In the genomic region with DNA sequence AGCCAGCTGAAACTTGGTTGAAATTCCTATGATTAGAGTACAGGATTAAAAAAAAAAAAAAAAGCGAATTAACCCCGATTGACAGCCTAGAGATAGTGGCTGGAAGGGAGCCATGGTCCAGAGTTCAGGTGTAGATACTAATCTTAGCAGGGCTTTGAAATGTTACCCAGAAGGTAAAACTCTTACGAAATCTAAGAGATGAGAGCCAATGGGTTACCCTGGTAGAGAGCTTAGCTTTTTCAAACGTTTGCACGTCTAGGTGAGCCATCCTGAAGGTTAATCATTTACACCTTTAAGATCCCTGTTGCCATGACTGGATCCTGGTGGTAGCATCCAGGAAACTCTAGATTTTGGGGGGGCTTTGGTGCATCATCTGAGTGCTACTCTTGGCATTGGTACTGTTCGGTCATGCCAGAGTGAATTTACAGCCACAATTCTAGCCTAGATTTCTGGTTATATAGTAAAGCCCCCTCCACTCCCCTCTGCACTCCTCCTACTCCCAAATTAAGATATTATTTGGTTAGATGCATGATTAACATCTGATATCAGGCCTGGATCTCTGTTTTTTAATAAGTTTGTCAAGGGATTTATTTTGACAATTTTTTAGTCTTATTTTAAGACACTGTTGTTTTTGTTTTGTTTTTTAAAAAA, we compare ENCODE assay signal across 8 cellular contexts. TPM values are rescaled to one million over a fixed set of nuclear protein-coding genes. Genes with fewer than 3 reads are reported as not detected.
DNase-seq lines count a peak whose midpoint lies in the region; ATAC-seq, FAIRE-seq and TF ChIP-seq lines count a peak whose summit lies in the region.

No MANE protein-coding gene starts in this region.

- POLR2A ChIA-PET in PC-3 (lab: Charles Lee; ENCODE audit: unreplicated experiment), result interaction anchor here (0.6 kb wide), 1 partner anchor 49 kb away, joined by 17 read pairs; no protein-coding TSS in a partner anchor

- H3K36me3 Mint-ChIP-seq in Calu3 (ENCODE audit: insufficient read depth, unreplicated experiment), result peaks cover 36% of the 10 kb centered on the region

- TSS peak; percentile 22 for BruUV-seq in Calu3 (replicated peaks; lab: Mats Ljungman, UMichigan)
- BruUV-seq in PC-3 (replicated peaks; lab: Mats Ljungman, UMichigan), result TSS peak; percentile 24

- peaks cover 5% of the 10 kb centered on the region for H3F3A ChIP-seq in PC-3 (ENCODE audit: low read length, unreplicated experiment)

- no peak overlapping the region for H3K9ac ChIP-seq in PC-3 (ENCODE audit: low read length)

- H3K9me3 Mint-ChIP-seq in Calu3 (ENCODE audit: low read depth, unreplicated experiment), result no peaks in the 10 kb centered on the region

- ATAC-seq in PC-3 (no peak), pancreas (peak; percentile 54 to 66 (median 58)), HG03108 (IDR thresholded peaks at IDR 0.05; ENCODE audit: unreplicated experiment) (no peak)

- intact Hi-C loops in Calu3 (cut with micrococcal nuclease; ENCODE audit: unreplicated experiment), result no loop called here
- intact Hi-C loops in PC-3 (cut with micrococcal nuclease), result no loop called here
- intact Hi-C loops in pancreas (cut with DNase I), result no loop called here

- no peaks in the 10 kb centered on the region for H3K9me2 ChIP-seq in PC-3 (replicated peaks; ENCODE audit: low read length)

- H3K4me1 Mint-ChIP-seq in Calu3 (ENCODE audit: low read depth, unreplicated experiment), result peaks cover 43% of the 10 kb centered on the region

- H3K27ac ChIP-seq in PC-3 (ENCODE audit: low read length) (no peak overlapping the region), esophagus (ENCODE audit: low read depth in 2 of 2, low read length in 1 of 2) (peak overlapping the region in 1 of 2 donors; percentile 21), pancreas (peak overlapping the region; percentile 77 to 90 (median 87))

- peak overlapping the region; percentile 29; the same call in 1 of the 2 replicates for H2AFZ ChIP-seq in PC-3 (ENCODE audit: low read length)

- TF ChIP-seq CTCF in Calu3 (IDR thresholded peaks at IDR 0.05; ENCODE audit: unreplicated experiment), result no peak
- TF ChIP-seq CTCF in PC-3 (conservative IDR thresholded peaks at IDR 0.05; ENCODE audit: low read depth, low read length), result no peak
- no peak for TF ChIP-seq CTCF in pancreas (IDR thresholded peaks at IDR 0.05)

- no peaks in the 10 kb centered on the region for H3K27me3 ChIP-seq in PC-3 (ENCODE audit: low read length)
- H3K27me3 ChIP-seq in esophagus (ENCODE audit: control insufficient read depth in 1 of 2, insufficient read depth in 2 of 2, low read length in 2 of 2), result no peaks in the 10 kb centered on the region
- no peaks in the 10 kb centered on the region for H3K27me3 ChIP-seq in pancreas

- H3K36me3 ChIP-seq in PC-3 (ENCODE audit: low read depth, low read length) (no peaks in the 10 kb centered on the region), esophagus (ENCODE audit: control insufficient read depth in 2 of 2, insufficient read depth in 2 of 2, low read length in 1 of 2) (no peaks in the 10 kb centered on the region), pancreas (no peaks in the 10 kb centered on the region)

- no peaks in the 10 kb centered on the region for H4K20me1 ChIP-seq in PC-3 (ENCODE audit: low read length)

- H3K27ac Mint-ChIP-seq in Calu3 (ENCODE audit: unreplicated experiment), result peak overlapping the region; percentile 54

- H3K4me3 ChIP-seq in PC-3 (ENCODE audit: low read length) (peak overlapping the region; percentile 78), esophagus (ENCODE audit: low read depth in 1 of 2, low read length in 2 of 2) (peak overlapping the region; percentile 80 to 91), pancreas (peak overlapping the region; percentile 66 to 76 (median 74))

- 19 to 30% methylated on average over 6 of the region's 6 CpGs for WGBS in esophagus, 2 donors
- 10 to 11% methylated on average over 6 of the region's 6 CpGs for WGBS in pancreas, 2 donors

- peak overlapping the region; percentile 95 for H3K4me3 Mint-ChIP-seq in Calu3 (ENCODE audit: low read depth, unreplicated experiment)

- H3K4me1 ChIP-seq in PC-3 (ENCODE audit: insufficient read depth, low read length) (peaks cover 26% of the 10 kb centered on the region), esophagus (ENCODE audit: control insufficient read depth in 2 of 2, insufficient read depth in 2 of 2, low read length in 1 of 2) (peaks cover 0 to 4% of the 10 kb centered on the region in 2 donors), pancreas (peaks cover 29 to 42% (median 36%) of the 10 kb centered on the region in 3 donors)

- H3K79me2 ChIP-seq in PC-3 (ENCODE audit: low read length), result peaks cover 41% of the 10 kb centered on the region

- H3K27me3 Mint-ChIP-seq in Calu3 (ENCODE audit: unreplicated experiment), result no peaks in the 10 kb centered on the region

- CTCF ChIA-PET in Calu3 (lab: Charles Lee), result interaction anchor here (0.7 to 1.6 kb wide), 2 partner anchors 53 to 312 kb away, joined by 3 read pairs; a partner anchor contains a TSS
- CTCF ChIA-PET in PC-3 (lab: Charles Lee), result no interaction called here

- FAIRE-seq in pancreas (lab: Jason Lieb, UNC), result no peak

- no peaks in the 10 kb centered on the region for H3K9me3 ChIP-seq in PC-3 (ENCODE audit: low read length)
- H3K9me3 ChIP-seq in esophagus (ENCODE audit: control insufficient read depth in 2 of 2, insufficient read depth in 1 of 2, low read depth in 1 of 2, low read length in 1 of 2), result no peaks in the 10 kb centered on the region
- H3K9me3 ChIP-seq in pancreas, result no peaks in the 10 kb centered on the region

- peak; percentile 26 for DNase-seq in Calu3
- peak; percentile 10 for DNase-seq in PC-3
- DNase-seq in pancreas, result peak in 4 of 6 donors; percentile 80 to 87 (median 82)
- DNase-seq in AG20443 (ENCODE audit: low spot score), result no peak
- no peak for DNase-seq in HCEC 1CT
- DNase-seq in DMS 273 treated with DMSO at 0.1 percent for 48 hours (lab: John Stamatoyannopoulos, UW), result no peak

- peak overlapping the region; percentile 96 for H3K4me2 ChIP-seq in PC-3 (ENCODE audit: low read length)

RNA-seq across cellular contexts. Expression of a gene that starts 1.2 kb away (rescaled TPM):
- total RNA-seq in Calu3 (2022) (45.6 and 63.1 TPM in 2 replicates), PC-3 (2014; rRNA removed) (16.9 and 18.2 TPM in 2 replicates), pancreas (10 to 100 TPM; 13.6 to 33.1 (median 21.4) TPM)
- polyA plus RNA-seq in esophagus (10 to 100 TPM; 15.8 to 37.9 TPM), pancreas (10 to 100 TPM; 24.5 to 41.0 TPM)

RNA-seq across cellular contexts. Expression of a gene that starts 33.5 kb away (rescaled TPM):
- total RNA-seq in Calu3 (2022), result 3.1 and 3.2 TPM in 2 replicates
- total RNA-seq in PC-3 (2014; rRNA removed), result 0.22 and 0.52 TPM in 2 replicates
- 1 to 10 TPM; 1.5 to 3.3 TPM for polyA plus RNA-seq in esophagus
- 1 to 10 TPM in 3 of 6 donors, under 1 TPM in 3; 0.39 to 7.5 (median 1.0) TPM for total RNA-seq in pancreas
- 10 to 100 TPM; 14.7 to 17.8 TPM for polyA plus RNA-seq in pancreas

RNA-seq across cellular contexts. Expression of a gene that starts 45.7 kb away (rescaled TPM):
- total RNA-seq in Calu3 (2022), result 29.0 and 34.6 TPM in 2 replicates
- 15.6 and 28.7 TPM in 2 replicates for total RNA-seq in PC-3 (2014; rRNA removed)
- 10 to 100 TPM; 32.3 to 73.4 TPM for polyA plus RNA-seq in esophagus
- total RNA-seq in pancreas, result 10 to 100 TPM; 16.4 to 40.7 (median 23.3) TPM
- polyA plus RNA-seq in pancreas, result 100 to 1,000 TPM in 1 of 2 donors, 10 to 100 TPM in 1; 78.5 to 106 TPM

RNA-seq across cellular contexts. Expression of a gene that starts 45.9 kb away (rescaled TPM):
- total RNA-seq in Calu3 (2022) (0.29 and 0.66 TPM in 2 replicates), PC-3 (2014; rRNA removed) (0.40 TPM in 1 of 2 replicates, not detected in the other), pancreas (under 1 TPM; 0.31 to 0.88 (median 0.63) TPM)
- polyA plus RNA-seq in esophagus (under 1 TPM; 0.33 to 0.81 TPM), pancreas (1 to 10 TPM; 1.9 to 2.0 TPM)

RNA-seq across cellular contexts. Expression of a gene that starts 56.5 kb away (rescaled TPM):
- total RNA-seq in Calu3 (2022), result 0.38 and 0.39 TPM in 2 replicates
- total RNA-seq in PC-3 (2014; rRNA removed), result 1.2 and 1.9 TPM in 2 replicates
- polyA plus RNA-seq in esophagus, result 1 to 10 TPM in 1 of 2 donors, under 1 TPM in 1; 0.32 to 1.3 TPM
- 1 to 10 TPM in 1 of 6 donors, under 1 TPM in 5; 0.25 to 1.1 (median 0.81) TPM for total RNA-seq in pancreas
- polyA plus RNA-seq in pancreas, result 1 to 10 TPM; 3.7 to 4.8 TPM

Comparison
In these comparisons a context has a peak if more than half of its experiments do, and no peak if none do; other contexts are left out.
1. DNase-seq: peak in Calu3 (single experiment), PC-3 (single experiment) and pancreas (4 of 6); none in AG20443 (single experiment), HCEC 1CT (single experiment) and DMS 273 treated with DMSO at 0.1 percent for 48 hours (single experiment).
2. ATAC-seq: peak in pancreas (4 of 4); none in PC-3 (single experiment) and HG03108 (single experiment).
3. Peak in every context shown above with its lines, with median percentiles within 50 percentile points of each other: H3K4me3 ChIP-seq.